ENCODE assay signal across 1 cellular context in the genomic region with DNA sequence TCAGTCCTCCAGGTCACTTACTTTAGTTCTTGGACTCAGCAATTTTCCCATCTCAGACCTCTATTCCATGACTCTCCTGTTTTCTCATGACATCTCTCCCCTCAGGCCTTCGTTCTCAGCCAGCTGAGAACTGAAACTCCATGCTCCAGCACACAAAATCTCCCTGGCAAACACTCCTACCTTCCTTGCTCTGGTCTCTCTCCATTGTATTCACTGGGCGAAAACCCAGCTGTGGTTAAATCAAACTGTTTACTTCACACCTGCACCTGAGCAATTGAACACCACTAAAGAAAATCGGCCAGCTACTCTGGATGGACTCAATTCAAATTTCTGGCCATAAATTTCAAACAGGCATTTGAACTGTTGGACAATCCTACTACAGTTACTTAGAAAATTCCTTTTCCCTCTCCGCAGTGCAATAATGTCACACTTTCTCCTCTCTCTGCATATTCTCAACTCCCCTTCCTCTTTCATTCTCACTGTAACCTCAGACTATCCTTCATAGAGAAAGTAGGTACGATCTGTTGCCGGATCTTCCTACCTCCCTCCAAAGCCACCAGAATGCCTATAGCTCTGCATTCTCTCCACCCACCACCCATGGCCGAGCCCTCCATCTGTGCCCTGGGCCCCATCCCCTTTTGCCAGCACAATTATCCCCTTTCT.
TF ChIP-seq lines count a peak whose summit lies in the region.

No MANE protein-coding gene starts in this region.

TF ChIP-seq in HCT116, 20 proteins besides CTCF, POLR2A, EP300 and RAD21 (continued from another document):
- TF ChIP-seq, protein P1, sequence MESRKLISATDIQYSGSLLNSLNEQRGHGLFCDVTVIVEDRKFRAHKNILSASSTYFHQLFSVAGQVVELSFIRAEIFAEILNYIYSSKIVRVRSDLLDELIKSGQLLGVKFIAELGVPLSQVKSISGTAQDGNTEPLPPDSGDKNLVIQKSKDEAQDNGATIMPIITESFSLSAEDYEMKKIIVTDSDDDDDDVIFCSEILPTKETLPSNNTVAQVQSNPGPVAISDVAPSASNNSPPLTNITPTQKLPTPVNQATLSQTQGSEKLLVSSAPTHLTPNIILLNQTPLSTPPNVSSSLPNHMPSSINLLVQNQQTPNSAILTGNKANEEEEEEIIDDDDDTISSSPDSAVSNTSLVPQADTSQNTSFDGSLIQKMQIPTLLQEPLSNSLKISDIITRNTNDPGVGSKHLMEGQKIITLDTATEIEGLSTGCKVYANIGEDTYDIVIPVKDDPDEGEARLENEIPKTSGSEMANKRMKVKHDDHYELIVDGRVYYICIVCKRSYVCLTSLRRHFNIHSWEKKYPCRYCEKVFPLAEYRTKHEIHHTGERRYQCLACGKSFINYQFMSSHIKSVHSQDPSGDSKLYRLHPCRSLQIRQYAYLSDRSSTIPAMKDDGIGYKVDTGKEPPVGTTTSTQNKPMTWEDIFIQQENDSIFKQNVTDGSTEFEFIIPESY (IDR thresholded peaks at IDR 0.05; ENCODE audit: extremely low read depth, insufficient replicate concordance, low read length): no peak
- TF ChIP-seq EZH2 (IDR thresholded peaks at IDR 0.05): no peak
- no peak for TF ChIP-seq ZNF274 (IDR thresholded peaks at IDR 0.05; ENCODE audit: low read depth, low read length)
- no peak for TF ChIP-seq POLR2AphosphoS5 (IDR thresholded peaks at IDR 0.05; ENCODE audit: low read depth, low read length)
- TF ChIP-seq CEBPB (IDR thresholded peaks at IDR 0.05; ENCODE audit: low read depth): no peak
- no peak for TF ChIP-seq ZFX (IDR thresholded peaks at IDR 0.05)
